11 cellular contexts compared by ENCODE assay signal in genomic region chr10:32373496-32373895, GRCh38.
"Had no signal": no experiment of that assay in that cellular context is flagged by ENCODE, and none has a peak within 500 bp of the region (broad histone marks: within the 10 kb centered on the region; RNA-seq: fewer than 3 reads in every experiment).

No MANE protein-coding gene starts in this region.

- H3K27ac ChIP-seq: parathyroid adenoma, spleen had no signal

- DNase-seq: activated CD4-positive, alpha-beta T cell treated with anti-CD3 and anti-CD28 coated beads, Interleukin-2, amount 50 U/mL, for 4 hours; activated naive CD4-positive, alpha-beta T cell; adrenal gland; caudate nucleus; midbrain; sigmoid colon; spleen; T-helper 9 cell had no signal

- H3K9me3 ChIP-seq: adrenal gland, sigmoid colon, spleen, thoracic aorta had no signal

- H3K27ac Mint-ChIP-seq: activated T-helper 1 cell treated with anti-CD3 and anti-CD28 coated beads, Interleukin-12 subunit alpha, Interleukin-12 subunit beta, Interleukin-2, Interleukin-4 antibody, amounts not matched to agents 30 ng/mL and 10 ng/mL and 1 ng/mL, durations not matched to agents 14 hours and 24 hours and 36 hours had no signal

- H3K27me3 ChIP-seq: adrenal gland, sigmoid colon, spleen had no signal

- H3K4me3 Mint-ChIP-seq: activated T-helper 1 cell treated with anti-CD3 and anti-CD28 coated beads, Interleukin-12 subunit alpha, Interleukin-12 subunit beta, Interleukin-2, Interleukin-4 antibody, amounts not matched to agents 30 ng/mL and 10 ng/mL and 1 ng/mL, durations not matched to agents 14 hours and 24 hours and 36 hours had no signal
